ENCODE assay signal across 14 cellular contexts in the genomic region with DNA sequence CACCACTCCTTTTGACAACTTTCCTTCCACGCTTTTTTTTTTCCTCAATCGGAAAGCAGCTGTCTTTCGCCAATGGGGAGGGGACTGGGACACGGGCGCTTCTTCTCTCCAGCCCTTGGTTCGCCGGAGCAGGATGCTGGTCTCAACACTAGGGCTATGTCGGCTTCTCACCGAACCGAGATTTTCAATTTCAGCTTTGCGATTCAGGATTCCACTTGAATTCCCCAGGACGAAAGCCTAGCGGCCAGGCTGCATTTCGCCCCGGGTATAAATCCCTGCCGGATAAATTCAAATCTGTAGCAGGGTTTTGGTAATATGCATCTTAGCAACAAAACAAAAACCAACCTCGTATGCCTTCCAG. TPM values are rescaled to one million over a fixed set of nuclear protein-coding genes. Genes with fewer than 3 reads are reported as not detected.
A peak's percentile ranks its signal among the peaks of the same experiment; 100 is the strongest.
DNase-seq lines count a peak whose midpoint lies in the region; ATAC-seq and TF ChIP-seq lines count a peak whose summit lies in the region.
"Had no signal": no experiment of that assay in that cellular context is flagged by ENCODE, and none has a peak within 500 bp of the region (broad histone marks: within the 10 kb centered on the region; RNA-seq: fewer than 3 reads in every experiment).

No MANE protein-coding gene starts in this region.

- peak overlapping the region; percentile 85 for H3K4me2 ChIP-seq in GM23338

- H4K20me1 ChIP-seq in GM23338 (replicated peaks; ENCODE audit: insufficient read depth) = no peaks in the 10 kb centered on the region; the same call in none of the 2 replicates

- peak overlapping the region; percentile 57 for H3K4me3 ChIP-seq in GM23338
- no peak overlapping the region for H3K4me3 ChIP-seq in brain microvascular endothelial cell (ENCODE audit: low read depth, low read length)

- in situ Hi-C loops in brain microvascular endothelial cell (cut with HindIII; ENCODE audit: low pct_ligation_motif_present, low sequenced_read_pairs) = no loop called here

- 0 out of 4 replicates have a peak, but pooled peaks of 1 of the 2 experiments have one; percentile 9 for TF ChIP-seq CTCF in GM23338 (conservative IDR thresholded peaks at IDR 0.05; ENCODE audit: low read depth in 2 of 2)
- TF ChIP-seq CTCF in brain microvascular endothelial cell (IDR thresholded peaks at IDR 0.05; ENCODE audit: low read depth, low read length, missing control alignments) = peak; percentile 8

- H3F3A ChIP-seq in GM23338 (replicated peaks; ENCODE audit: low read depth) = peaks cover 9% of the 10 kb centered on the region; the same call in 1 of the 2 replicates

- peaks cover 90% of the 10 kb centered on the region for H3K27me3 Mint-ChIP-seq in GM23338 (ENCODE audit: insufficient read depth, low read depth, poor library complexity)
- H3K27me3 Mint-ChIP-seq in naive B cell = peaks cover 73 to 79% (median 75%) of the 10 kb centered on the region in 3 donors

- H3K4me1 Mint-ChIP-seq in GM23338 (peaks cover 53% of the 10 kb centered on the region), naive B cell (peaks cover 4 to 17% (median 12%) of the 10 kb centered on the region in 3 donors)

- peak; percentile 47 for ATAC-seq in GM23338
- ATAC-seq in naive B cell (ENCODE audit: low read depth in 2 of 2) = no peak
- no peak for ATAC-seq in HG03025 (IDR thresholded peaks at IDR 0.05; ENCODE audit: low FRiP score, unreplicated experiment)
- ATAC-seq in GM21447 (IDR thresholded peaks at IDR 0.05; ENCODE audit: unreplicated experiment) = no peak

- H3K36me3 ChIP-seq in GM23338 (ENCODE audit: insufficient read depth) (no peaks in the 10 kb centered on the region), brain microvascular endothelial cell (replicated peaks) (no peaks in the 10 kb centered on the region)
- H3K36me3 ChIP-seq: cardiac muscle cell had no signal

- H2AFZ ChIP-seq in GM23338 = peak overlapping the region; percentile 84

- DNase-seq in NCI-H1092 treated with DMSO at 0.1 percent for 48 hours (lab: John Stamatoyannopoulos, UW) (peak; percentile 63), NCI-H1092 (lab: John Stamatoyannopoulos, UW) (no peak), GM23338 (ENCODE audit: low spot score) (peak; percentile 67), brain microvascular endothelial cell (no peak), naive B cell (no peak), cerebellar cortex (ENCODE audit: low spot score) (no peak)
- DNase-seq: DMS 273 treated with DMSO at 0.1 percent for 48 hours, mesenchymal stem cell had no signal

- H3K36me3 Mint-ChIP-seq in GM23338 (ENCODE audit: low read depth) = no peaks in the 10 kb centered on the region
- H3K36me3 Mint-ChIP-seq in naive B cell = peaks cover 8 to 17% of the 10 kb centered on the region in 2 donors

- peaks cover 4% of the 10 kb centered on the region; the same call in 1 of the 3 replicates for H3K9me3 Mint-ChIP-seq in GM23338
- peaks cover 3 to 66% (median 30%) of the 10 kb centered on the region in 7 donors for H3K9me3 Mint-ChIP-seq in naive B cell

- H3K79me2 ChIP-seq in GM23338 (replicated peaks; ENCODE audit: insufficient read depth) = no peaks in the 10 kb centered on the region

- H3K4me1 ChIP-seq in GM23338 (ENCODE audit: insufficient read depth) = peaks cover 70% of the 10 kb centered on the region

- H3K27ac Mint-ChIP-seq in GM23338 (no peak overlapping the region), naive B cell (peak overlapping the region in 5 of 6 donors; percentile 70 to 95 (median 91))

- H3K27ac ChIP-seq in GM23338 (ENCODE audit: low read depth) (no peak overlapping the region), brain microvascular endothelial cell (no peak overlapping the region)
- H3K27ac ChIP-seq: cardiac muscle cell, epithelial cell of prostate, RWPE1 had no signal

- H3K4me3 Mint-ChIP-seq in GM23338 = peak overlapping the region; percentile 63
- peak overlapping the region in 5 of 8 donors; percentile 35 to 76 (median 42) for H3K4me3 Mint-ChIP-seq in naive B cell

- no peaks in the 10 kb centered on the region for H3K9me2 ChIP-seq in GM23338 (ENCODE audit: insufficient read depth)

- H3K27me3 ChIP-seq in GM23338 (ENCODE audit: insufficient read depth) = peaks cover 100% of the 10 kb centered on the region
- H3K27me3 ChIP-seq in brain microvascular endothelial cell (replicated peaks) = peaks cover 86% of the 10 kb centered on the region

TF ChIP-seq in GM23338, 12 proteins besides CTCF, POLR2A, EP300 and RAD21 (continues in another document):
- TF ChIP-seq POLR2AphosphoS5 (IDR thresholded peaks at IDR 0.05; ENCODE audit: low read depth) (no peak), EZH2phosphoT487 (IDR thresholded peaks at IDR 0.05; ENCODE audit: unreplicated experiment) (no peak), ZNF331 (CRISPR knock-in tag; IDR thresholded peaks at IDR 0.05; ENCODE audit: low read depth) (no peak), STAT1 (IDR thresholded peaks at IDR 0.05; ENCODE audit: unreplicated experiment) (no peak), NANOG (IDR thresholded peaks at IDR 0.05; ENCODE audit: borderline replicate concordance) (no peak), ZNF114 (CRISPR knock-in tag; IDR thresholded peaks at IDR 0.05) (no peak), JUNB (IDR thresholded peaks at IDR 0.05; ENCODE audit: unreplicated experiment) (no peak)
- TF ChIP-seq, protein P1, sequence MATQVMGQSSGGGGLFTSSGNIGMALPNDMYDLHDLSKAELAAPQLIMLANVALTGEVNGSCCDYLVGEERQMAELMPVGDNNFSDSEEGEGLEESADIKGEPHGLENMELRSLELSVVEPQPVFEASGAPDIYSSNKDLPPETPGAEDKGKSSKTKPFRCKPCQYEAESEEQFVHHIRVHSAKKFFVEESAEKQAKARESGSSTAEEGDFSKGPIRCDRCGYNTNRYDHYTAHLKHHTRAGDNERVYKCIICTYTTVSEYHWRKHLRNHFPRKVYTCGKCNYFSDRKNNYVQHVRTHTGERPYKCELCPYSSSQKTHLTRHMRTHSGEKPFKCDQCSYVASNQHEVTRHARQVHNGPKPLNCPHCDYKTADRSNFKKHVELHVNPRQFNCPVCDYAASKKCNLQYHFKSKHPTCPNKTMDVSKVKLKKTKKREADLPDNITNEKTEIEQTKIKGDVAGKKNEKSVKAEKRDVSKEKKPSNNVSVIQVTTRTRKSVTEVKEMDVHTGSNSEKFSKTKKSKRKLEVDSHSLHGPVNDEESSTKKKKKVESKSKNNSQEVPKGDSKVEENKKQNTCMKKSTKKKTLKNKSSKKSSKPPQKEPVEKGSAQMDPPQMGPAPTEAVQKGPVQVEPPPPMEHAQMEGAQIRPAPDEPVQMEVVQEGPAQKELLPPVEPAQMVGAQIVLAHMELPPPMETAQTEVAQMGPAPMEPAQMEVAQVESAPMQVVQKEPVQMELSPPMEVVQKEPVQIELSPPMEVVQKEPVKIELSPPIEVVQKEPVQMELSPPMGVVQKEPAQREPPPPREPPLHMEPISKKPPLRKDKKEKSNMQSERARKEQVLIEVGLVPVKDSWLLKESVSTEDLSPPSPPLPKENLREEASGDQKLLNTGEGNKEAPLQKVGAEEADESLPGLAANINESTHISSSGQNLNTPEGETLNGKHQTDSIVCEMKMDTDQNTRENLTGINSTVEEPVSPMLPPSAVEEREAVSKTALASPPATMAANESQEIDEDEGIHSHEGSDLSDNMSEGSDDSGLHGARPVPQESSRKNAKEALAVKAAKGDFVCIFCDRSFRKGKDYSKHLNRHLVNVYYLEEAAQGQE (IDR thresholded peaks at IDR 0.05; ENCODE audit: unreplicated experiment) = no peak

RNA-seq across cellular contexts. Expression of a gene that starts 7.9 kb away (rescaled TPM):
- 0.03 TPM in 1 of 2 replicates, not detected in the other for total RNA-seq in GM23338 (2014; rRNA removed; shearing (Covaris generic))
- 0.05 and 0.14 TPM in 2 replicates for polyA plus RNA-seq in GM23338 (2016; fragmentation: Nextera tagmentation; extraction: Ambion mirVana)
- not detected for polyA plus RNA-seq in naive B cell (ENCODE audit: low read depth in 6 of 6)
- total RNA-seq: A172, cardiac muscle cell had no signal

Comparison
In these comparisons a context has a peak if more than half of its experiments do, and no peak if none do; other contexts are left out.
1. DNase-seq: peak in NCI-H1092 treated with DMSO at 0.1 percent for 48 hours (single experiment) and GM23338 (single experiment); none in NCI-H1092 (single experiment), brain microvascular endothelial cell (single experiment), naive B cell (single experiment) and cerebellar cortex (single experiment).